In the genomic region with DNA sequence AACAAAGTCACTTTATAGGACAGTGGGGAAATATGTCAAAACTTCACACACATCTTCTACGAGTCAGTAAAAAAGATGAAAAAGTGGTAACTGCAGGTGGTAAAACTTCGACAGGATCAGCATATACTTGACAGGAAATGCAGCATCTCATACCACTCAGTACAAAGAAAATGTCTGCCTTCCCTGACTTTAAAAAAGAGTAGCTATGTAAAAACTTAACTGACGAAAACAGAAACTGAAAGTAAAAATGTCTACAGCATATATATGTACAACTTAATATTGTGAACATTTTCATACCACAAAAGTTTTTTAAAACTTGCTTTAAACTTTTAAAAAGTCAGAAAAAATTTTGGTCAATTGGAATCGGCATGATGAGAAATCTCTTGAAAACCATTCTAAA, we compare ENCODE assay signal across 8 cellular contexts. TPM values are rescaled to one million over a fixed set of nuclear protein-coding genes. Genes with fewer than 3 reads are reported as not detected.
DNase-seq lines count a peak whose midpoint lies in the region; ATAC-seq and TF ChIP-seq lines count a peak whose summit lies in the region.

No MANE protein-coding gene starts in this region.

- DNase-seq in NOMO-1 treated with DMSO at 0.1 percent for 48 hours (lab: John Stamatoyannopoulos, UW; ENCODE audit: unreplicated experiment) (peak; percentile 51), NOMO-1 treated with dmso at 0.1 percent for 144 hours (lab: John Stamatoyannopoulos, UW; ENCODE audit: unreplicated experiment) (no peak), PC-3 (peak; percentile 13), GM19240 (ENCODE audit: insufficient read length, low spot score) (no peak)
- no peak for DNase-seq in natural killer cell treated with Interleukin-12 subunit alpha and Interleukin-12 subunit beta and Interleukin-15 and Interleukin-18, amount 100 ng/mL, for 72 hours (ENCODE audit: low spot score)

- H3K36me3 Mint-ChIP-seq in natural killer cell treated with Interleukin-12 subunit alpha and Interleukin-12 subunit beta and Interleukin-15 and Interleukin-18, amount 100 ng/mL, for 72 hours, result peaks cover 14% of the 10 kb centered on the region

- no peaks in the 10 kb centered on the region for H3K27me3 Mint-ChIP-seq in natural killer cell treated with Interleukin-12 subunit alpha and Interleukin-12 subunit beta and Interleukin-15 and Interleukin-18, amount 100 ng/mL, for 72 hours

- H4K20me1 ChIP-seq in PC-3 (ENCODE audit: low read length), result peaks cover 27% of the 10 kb centered on the region

- peaks cover 18% of the 10 kb centered on the region; the same call in 1 of the 2 replicates for H3K36me3 ChIP-seq in PC-3 (ENCODE audit: low read depth, low read length)
- peaks cover 8% of the 10 kb centered on the region for H3K36me3 ChIP-seq in ectodermal cell (ENCODE audit: control insufficient read depth, insufficient read depth, low read length)

- no peaks in the 10 kb centered on the region for H3K9me3 Mint-ChIP-seq in natural killer cell treated with Interleukin-12 subunit alpha and Interleukin-12 subunit beta and Interleukin-15 and Interleukin-18, amount 100 ng/mL, for 72 hours

- H3K4me2 ChIP-seq in PC-3 (ENCODE audit: low read length), result peak overlapping the region; percentile 82

- TF ChIP-seq CTCF in PC-3 (conservative IDR thresholded peaks at IDR 0.05; ENCODE audit: low read depth, low read length), result no peak

- CTCF ChIA-PET in PC-3 (lab: Charles Lee), result no interaction called here

- intact Hi-C loops in PC-3 (cut with micrococcal nuclease), result loop anchor here (5.0 kb wide), 1 partner anchor 57 kb away; a partner anchor contains a TSS

- H3K9me3 ChIP-seq in PC-3 (ENCODE audit: low read length) (no peaks in the 10 kb centered on the region), ectodermal cell (ENCODE audit: control insufficient read depth, low read length) (no peaks in the 10 kb centered on the region)

- no peak overlapping the region for H2AFZ ChIP-seq in PC-3 (ENCODE audit: low read length)

- WGBS in ectodermal cell, 2 experiments, result 20 to 25% methylated on average over 3 of the region's 4 CpGs

- no peaks in the 10 kb centered on the region for H3K9me2 ChIP-seq in PC-3 (replicated peaks; ENCODE audit: low read length)

- no peaks in the 10 kb centered on the region for H3K27me3 ChIP-seq in PC-3 (ENCODE audit: low read length)
- H3K27me3 ChIP-seq in ectodermal cell (ENCODE audit: control insufficient read depth, insufficient read depth, low read length, poor library complexity, severe bottlenecking), result no peaks in the 10 kb centered on the region

- peak overlapping the region; percentile 93 for H3K9ac ChIP-seq in PC-3 (ENCODE audit: low read length)

- H3K4me1 ChIP-seq in PC-3 (ENCODE audit: insufficient read depth, low read length) (peaks cover 23% of the 10 kb centered on the region), ectodermal cell (ENCODE audit: control insufficient read depth, insufficient read depth, low read length) (no peaks in the 10 kb centered on the region)

- peak overlapping the region; percentile 75 to 81 for H3K27ac Mint-ChIP-seq in natural killer cell treated with Interleukin-12 subunit alpha and Interleukin-12 subunit beta and Interleukin-15 and Interleukin-18, amount 100 ng/mL, for 72 hours

- POLR2A ChIA-PET in PC-3 (lab: Charles Lee; ENCODE audit: unreplicated experiment), result interaction anchor here (1.1 kb wide), 1 partner anchor 142 kb away, joined by 3 read pairs; a partner anchor contains a TSS

- peak overlapping the region; percentile 94 for H3K4me3 Mint-ChIP-seq in natural killer cell treated with Interleukin-12 subunit alpha and Interleukin-12 subunit beta and Interleukin-15 and Interleukin-18, amount 100 ng/mL, for 72 hours

- peaks cover 28 to 30% of the 10 kb centered on the region in 2 donors for H3K4me1 Mint-ChIP-seq in natural killer cell treated with Interleukin-12 subunit alpha and Interleukin-12 subunit beta and Interleukin-15 and Interleukin-18, amount 100 ng/mL, for 72 hours (ENCODE audit: low read depth in 2 of 2)

- H3F3A ChIP-seq in PC-3 (ENCODE audit: low read length, unreplicated experiment), result no peaks in the 10 kb centered on the region

- ATAC-seq in PC-3 (no peak), HG03565 (IDR thresholded peaks at IDR 0.05; ENCODE audit: unreplicated experiment) (no peak), GM21526 (IDR thresholded peaks at IDR 0.05; ENCODE audit: low FRiP score, unreplicated experiment) (no peak)
- peak; percentile 49 to 60 for ATAC-seq in natural killer cell treated with Interleukin-12 subunit alpha and Interleukin-12 subunit beta and Interleukin-15 and Interleukin-18, amount 100 ng/mL, for 72 hours

- peak overlapping the region; percentile 97 for H3K4me3 ChIP-seq in PC-3 (ENCODE audit: low read length)
- peak overlapping the region; percentile 92 for H3K4me3 ChIP-seq in ectodermal cell (ENCODE audit: insufficient read depth, low read depth, low read length)

- no TSS peak for BruUV-seq in PC-3 (replicated peaks; lab: Mats Ljungman, UMichigan)

- H3K79me2 ChIP-seq in PC-3 (ENCODE audit: low read length), result peaks cover 70% of the 10 kb centered on the region

- H3K27ac ChIP-seq in PC-3 (ENCODE audit: low read length) (peak overlapping the region; percentile 88), ectodermal cell (ENCODE audit: insufficient read depth, low read depth, low read length, poor library complexity, severe bottlenecking) (no peak overlapping the region)

RNA-seq across cellular contexts. Expression of a gene that starts 0.9 kb away (rescaled TPM):
- 84.1 and 86.9 TPM in 2 replicates for total RNA-seq in PC-3 (2014; rRNA removed)
- 63.0 TPM for polyA plus RNA-seq in ectodermal cell (2013, experiment 1 of 4)
- polyA plus RNA-seq in ectodermal cell (2013, experiment 2 of 4), result 65.3 TPM
- 50.9 TPM for polyA plus RNA-seq in ectodermal cell (2013, experiment 3 of 4)
- polyA plus RNA-seq in ectodermal cell (2013, experiment 4 of 4), result 61.3 TPM
- total RNA-seq in natural killer cell treated with Interleukin-12 subunit alpha and Interleukin-12 subunit beta and Interleukin-15 and Interleukin-18, amount 100 ng/mL, for 72 hours, result 100 to 1,000 TPM; 194 to 201 TPM

RNA-seq across cellular contexts. Expression of a gene that starts 27.7 kb away (rescaled TPM):
- total RNA-seq in PC-3 (2014; rRNA removed), result 9.2 and 14.3 TPM in 2 replicates
- 26.9 TPM for polyA plus RNA-seq in ectodermal cell (2013, experiment 1 of 4)
- 36.4 TPM for polyA plus RNA-seq in ectodermal cell (2013, experiment 2 of 4)
- 19.7 TPM for polyA plus RNA-seq in ectodermal cell (2013, experiment 3 of 4)
- polyA plus RNA-seq in ectodermal cell (2013, experiment 4 of 4), result 23.1 TPM
- total RNA-seq in natural killer cell treated with Interleukin-12 subunit alpha and Interleukin-12 subunit beta and Interleukin-15 and Interleukin-18, amount 100 ng/mL, for 72 hours, result 1 to 10 TPM; 5.8 to 7.9 TPM

RNA-seq across cellular contexts. Expression of a gene that starts 41.0 kb away (rescaled TPM):
- total RNA-seq in PC-3 (2014; rRNA removed), result not detected in 2 replicates
- not detected for polyA plus RNA-seq in ectodermal cell (2013, experiment 1 of 4)
- not detected for polyA plus RNA-seq in ectodermal cell (2013, experiment 2 of 4)
- not detected for polyA plus RNA-seq in ectodermal cell (2013, experiment 3 of 4)
- not detected for polyA plus RNA-seq in ectodermal cell (2013, experiment 4 of 4)
- total RNA-seq in natural killer cell treated with Interleukin-12 subunit alpha and Interleukin-12 subunit beta and Interleukin-15 and Interleukin-18, amount 100 ng/mL, for 72 hours, result not detected

RNA-seq across cellular contexts. Expression of a gene that starts 58.3 kb away (rescaled TPM):
- total RNA-seq in PC-3 (2014; rRNA removed), result 9.2 and 9.4 TPM in 2 replicates
- 10.6 TPM for polyA plus RNA-seq in ectodermal cell (2013, experiment 1 of 4)
- 9.6 TPM for polyA plus RNA-seq in ectodermal cell (2013, experiment 2 of 4)
- 11.2 TPM for polyA plus RNA-seq in ectodermal cell (2013, experiment 3 of 4)
- polyA plus RNA-seq in ectodermal cell (2013, experiment 4 of 4), result 11.9 TPM
- total RNA-seq in natural killer cell treated with Interleukin-12 subunit alpha and Interleukin-12 subunit beta and Interleukin-15 and Interleukin-18, amount 100 ng/mL, for 72 hours, result 10 to 100 TPM in 1 of 2 donors, 1 to 10 TPM in 1; 8.4 to 19.9 TPM

Comparison
In these comparisons a context has a peak if more than half of its experiments do, and no peak if none do; other contexts are left out.
1. DNase-seq: peak in NOMO-1 treated with DMSO at 0.1 percent for 48 hours (single experiment) and PC-3 (single experiment); none in NOMO-1 treated with dmso at 0.1 percent for 144 hours (single experiment), natural killer cell treated with Interleukin-12 subunit alpha and Interleukin-12 subunit beta and Interleukin-15 and Interleukin-18, amount 100 ng/mL, for 72 hours (single experiment) and GM19240 (single experiment).
2. ATAC-seq: peak in natural killer cell treated with Interleukin-12 subunit alpha and Interleukin-12 subunit beta and Interleukin-15 and Interleukin-18, amount 100 ng/mL, for 72 hours (2 of 2); none in PC-3 (single experiment), HG03565 (single experiment) and GM21526 (single experiment).